ENCODE assay signal across 8 cellular contexts in genomic region chr2:127884436-127884835, GRCh38. TPM values are rescaled to one million over a fixed set of nuclear protein-coding genes. Genes with fewer than 3 reads are reported as not detected.
A peak's percentile ranks its signal among the peaks of the same experiment; 100 is the strongest.
DNase-seq lines count a peak whose midpoint lies in the region; ATAC-seq and TF ChIP-seq lines count a peak whose summit lies in the region.

No MANE protein-coding gene starts in this region.

- ATAC-seq in HG02678 (IDR thresholded peaks at IDR 0.05; ENCODE audit: unreplicated experiment) (no peak), HG03045 (IDR thresholded peaks at IDR 0.05; ENCODE audit: unreplicated experiment) (no peak)

- no peak for TF ChIP-seq CTCF in fibroblast of mammary gland (conservative IDR thresholded peaks at IDR 0.05; ENCODE audit: control insufficient read depth, insufficient read depth, low read depth, low read length)
- no peak for TF ChIP-seq CTCF in retinal pigment epithelial cell (conservative IDR thresholded peaks at IDR 0.05; ENCODE audit: low read depth, low read length)

- DNase-seq in GM04504 (ENCODE audit: low read depth) (peak; percentile 35), SJSA1 (ENCODE audit: low read depth in 1 of 2, low spot score in 2 of 2) (no peak), fibroblast of mammary gland (ENCODE audit: low read depth) (peak; percentile 85), retinal pigment epithelial cell (ENCODE audit: low read depth) (no peak), DMS114 treated with DMSO at 0.1 percent for 48 hours (lab: John Stamatoyannopoulos, UW; ENCODE audit: unreplicated experiment) (no peak), GM19238 (ENCODE audit: insufficient read length, low spot score) (no peak)

- no peaks in the 10 kb centered on the region for H3K9me3 ChIP-seq in SJSA1 (replicated peaks)

- no peaks in the 10 kb centered on the region for H3K27me3 ChIP-seq in SJSA1 (replicated peaks)

- peaks cover 47% of the 10 kb centered on the region for H3K36me3 ChIP-seq in SJSA1

- H3K27ac ChIP-seq in SJSA1 = peak overlapping the region; percentile 34

- H3K4me3 ChIP-seq in SJSA1 = peak overlapping the region; percentile 39
- peak overlapping the region; percentile 60 for H3K4me3 ChIP-seq in fibroblast of mammary gland (ENCODE audit: control insufficient read depth, low read depth, low read length)
- H3K4me3 ChIP-seq in retinal pigment epithelial cell (ENCODE audit: low read length) = peak overlapping the region; percentile 59

- peaks cover 30% of the 10 kb centered on the region for H3K4me1 ChIP-seq in SJSA1 (replicated peaks)

RNA-seq across cellular contexts. Expression of gene AMMECR1L, which starts 1.3 kb away (rescaled TPM):
- total RNA-seq in SJSA1 (2014; rRNA removed; shearing (Covaris generic)) = 15.7 and 18.9 TPM in 2 replicates

RNA-seq across cellular contexts. Expression of gene POLR2D, which starts 26.5 kb away (rescaled TPM):
- total RNA-seq in SJSA1 (2014; rRNA removed; shearing (Covaris generic)) = 25.2 and 25.8 TPM in 2 replicates

Comparison
In these comparisons a context has a peak if more than half of its experiments do, and no peak if none do; other contexts are left out.
1. DNase-seq: peak in GM04504 (single experiment) and fibroblast of mammary gland (single experiment); none in SJSA1 (0 of 2), retinal pigment epithelial cell (single experiment), DMS114 treated with DMSO at 0.1 percent for 48 hours (single experiment) and GM19238 (single experiment).
2. Peak in every context shown above with its lines, with median percentiles within 50 percentile points of each other: H3K4me3 ChIP-seq.